In the genomic region with DNA sequence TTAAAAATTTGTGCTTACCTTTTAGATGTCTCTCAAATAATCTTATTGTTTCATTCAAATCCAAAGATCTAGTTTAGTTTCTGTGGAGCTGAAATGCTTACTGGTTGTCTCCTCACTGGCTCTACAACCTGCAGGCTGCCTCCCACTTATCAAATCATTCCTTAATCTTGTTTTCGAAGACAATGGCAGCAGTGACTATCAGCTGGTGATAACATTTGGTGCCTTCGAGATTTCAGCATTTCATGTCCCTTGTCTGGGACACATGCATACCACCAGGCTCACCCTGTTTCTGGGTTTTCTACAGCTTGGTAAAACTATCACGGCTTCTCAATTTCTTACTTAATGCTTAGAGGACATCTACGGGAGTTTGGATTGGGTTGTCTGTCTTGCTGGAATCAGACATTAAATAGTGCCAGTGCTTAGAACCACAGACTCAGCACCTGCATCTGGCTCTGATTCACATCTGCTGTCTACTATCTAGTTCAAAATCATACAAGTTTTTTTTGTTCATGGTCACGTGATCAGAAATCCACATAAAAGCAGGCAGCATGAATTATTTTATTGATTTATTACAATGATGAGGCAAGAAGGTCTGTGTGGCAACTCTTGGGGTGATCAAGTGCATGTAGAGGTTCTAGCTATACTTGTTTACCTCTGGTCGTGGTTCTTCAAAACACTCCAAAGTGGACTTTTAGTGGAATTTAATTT, we compare ENCODE assay signal across 12 cellular contexts. TPM values are rescaled to one million over a fixed set of nuclear protein-coding genes. Genes with fewer than 3 reads are reported as not detected.
DNase-seq lines count a peak whose midpoint lies in the region; ATAC-seq and TF ChIP-seq lines count a peak whose summit lies in the region.
"Had no signal": no experiment of that assay in that cellular context is flagged by ENCODE, and none has a peak within 500 bp of the region (broad histone marks: within the 10 kb centered on the region; RNA-seq: fewer than 3 reads in every experiment).

No MANE protein-coding gene starts in this region.

- H3K4me2 ChIP-seq in DND-41 (ENCODE audit: insufficient read depth, low read length), result no peak overlapping the region

- TF ChIP-seq CTCF in DND-41 (IDR thresholded peaks at IDR 0.05; ENCODE audit: borderline replicate concordance, extremely low read depth, low read length, poor library complexity, severe bottlenecking), result no peak

- DNase-seq in DND-41, result no peak
- peak; percentile 74 for DNase-seq in SK-N-DZ (ENCODE audit: low spot score)
- no peak for DNase-seq in left colon
- DNase-seq in globus pallidus (ENCODE audit: low spot score), result no peak
- no peak for DNase-seq in NCI-H69 (lab: John Stamatoyannopoulos, UW)
- no peak for DNase-seq in SJCRH30
- DNase-seq: C1 segment of cervical spinal cord; Calu3; CD4-positive, alpha-beta T cell; DMS 273 treated with DMSO at 0.1 percent for 48 hours had no signal

- no peaks in the 10 kb centered on the region for H3K36me3 ChIP-seq in DND-41 (ENCODE audit: insufficient read depth, low read length)
- no peaks in the 10 kb centered on the region for H3K36me3 ChIP-seq in HUES48 (ENCODE audit: control insufficient read depth, insufficient read depth, low read length)
- no peaks in the 10 kb centered on the region for H3K36me3 ChIP-seq in SJCRH30

- intact Hi-C loops in left colon (cut with DNase I, micrococcal nuclease), result no loop called here

- H3K27ac ChIP-seq in DND-41 (ENCODE audit: low read length), result no peak overlapping the region
- peak overlapping the region; percentile 3 for H3K27ac ChIP-seq in HUES48 (ENCODE audit: low read depth, low read length)
- no peak overlapping the region for H3K27ac ChIP-seq in SJCRH30

- H3K9me3 ChIP-seq in DND-41 (ENCODE audit: insufficient read depth, low read length, severe bottlenecking) (no peaks in the 10 kb centered on the region), HUES48 (ENCODE audit: control insufficient read depth, insufficient read depth, low read length) (no peaks in the 10 kb centered on the region), SJCRH30 (replicated peaks) (no peaks in the 10 kb centered on the region)

- H3K9ac ChIP-seq in DND-41 (ENCODE audit: low read depth, low read length) (no peak overlapping the region), HUES48 (ENCODE audit: low read depth, low read length) (no peak overlapping the region)

- no peak overlapping the region for H2AFZ ChIP-seq in DND-41 (ENCODE audit: low read depth, low read length)

- no peaks in the 10 kb centered on the region for H4K20me1 ChIP-seq in DND-41 (ENCODE audit: insufficient read depth, low read length)

- no peak overlapping the region for H3K4me3 ChIP-seq in DND-41 (ENCODE audit: low read depth in 1 of 2, low read length in 2 of 2)
- no peak overlapping the region for H3K4me3 ChIP-seq in HUES48 (ENCODE audit: low read depth, low read length)
- H3K4me3 ChIP-seq in SJCRH30, result no peak overlapping the region

- ATAC-seq in DND-41 (ENCODE audit: insufficient read depth, low read depth) (peak; percentile 55; the same call in 1 of the 3 replicates), left colon (peak; percentile 18)
- ATAC-seq: HCT116 had no signal

- H3K27me3 ChIP-seq in DND-41 (ENCODE audit: insufficient read depth, low read length, poor library complexity), result peaks cover 5% of the 10 kb centered on the region
- no peaks in the 10 kb centered on the region for H3K27me3 ChIP-seq in HUES48 (ENCODE audit: control insufficient read depth, insufficient read depth, low read length)
- H3K27me3 ChIP-seq in SJCRH30, result no peaks in the 10 kb centered on the region

- H3K4me1 ChIP-seq in DND-41 (ENCODE audit: insufficient read depth, low read length) (no peaks in the 10 kb centered on the region), HUES48 (ENCODE audit: control insufficient read depth, insufficient read depth, low read length) (peaks cover 5% of the 10 kb centered on the region; the same call in 1 of the 2 replicates), SJCRH30 (no peaks in the 10 kb centered on the region)

- no peaks in the 10 kb centered on the region for H3K79me2 ChIP-seq in DND-41 (ENCODE audit: insufficient read depth, low read length)

RNA-seq across cellular contexts. Expression of a gene that starts 32.0 kb away (rescaled TPM):
- 53.7 and 57.2 TPM in 2 replicates for polyA plus RNA-seq in SK-N-DZ (2014; cell fraction: cytosol; rRNA removed)
- 100 and 104 TPM in 2 replicates for polyA plus RNA-seq in SK-N-DZ (2014; cell fraction: nucleus; rRNA removed)
- 10 to 100 TPM; 18.0 to 18.4 TPM for total RNA-seq in left colon
- 83.6 and 101 TPM in 2 replicates for total RNA-seq in SJCRH30 (2014; rRNA removed; shearing (Covaris generic))
